20 cellular contexts compared by ENCODE assay signal in the genomic region with DNA sequence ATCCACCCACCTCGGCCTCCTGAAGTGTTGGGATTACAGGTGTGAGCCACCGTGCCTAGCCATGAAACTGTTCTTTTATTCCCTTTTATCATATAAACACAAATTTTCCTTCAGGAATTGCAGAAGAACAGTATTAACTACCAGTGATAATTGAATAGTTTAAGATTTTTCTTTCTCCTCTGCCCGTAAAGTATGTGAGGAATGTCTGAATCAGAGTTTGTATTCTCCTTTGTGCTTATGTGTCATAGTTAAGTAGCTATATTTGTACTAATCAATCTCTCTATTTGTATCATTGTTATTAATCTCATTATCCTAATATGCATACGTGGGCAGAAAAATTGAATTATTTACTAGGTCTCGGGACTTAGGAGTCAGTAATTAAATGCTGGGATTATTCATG.
DNase-seq lines count a peak whose midpoint lies in the region; ATAC-seq lines count a peak whose summit lies in the region.
"Had no signal": no experiment of that assay in that cellular context is flagged by ENCODE, and none has a peak within 500 bp of the region (broad histone marks: within the 10 kb centered on the region; RNA-seq: fewer than 3 reads in every experiment).

No MANE protein-coding gene starts in this region.

- no peaks in the 10 kb centered on the region for H3K9me3 Mint-ChIP-seq in CD4-positive, alpha-beta memory T cell
- H3K9me3 Mint-ChIP-seq in T-helper 2 cell treated with Interferon-gamma antibody and Interleukin-4, amounts not matched to agents 5 μg/mL and 100 μg/mL, for 36 hours = no peaks in the 10 kb centered on the region
- no peaks in the 10 kb centered on the region for H3K9me3 Mint-ChIP-seq in activated T-helper 17 cell treated with anti-CD3 and anti-CD28 coated beads, Interleukin-2, amount 50 U/mL, for 72 hours
- H3K9me3 Mint-ChIP-seq: activated naive CD4-positive, alpha-beta T cell treated with anti-CD3 and anti-CD28 coated beads, Interleukin-2, amount 10 ng/mL, durations not matched to agents 7 days and 5 days; brain had no signal

- no peak overlapping the region for H3K4me3 Mint-ChIP-seq in CD4-positive, alpha-beta memory T cell
- no peak overlapping the region for H3K4me3 Mint-ChIP-seq in T-helper 2 cell treated with Interferon-gamma antibody and Interleukin-4, amounts not matched to agents 5 μg/mL and 100 μg/mL, for 36 hours
- H3K4me3 Mint-ChIP-seq in activated T-helper 17 cell treated with anti-CD3 and anti-CD28 coated beads, Interleukin-2, amount 50 U/mL, for 72 hours = no peak overlapping the region
- H3K4me3 Mint-ChIP-seq: activated naive CD4-positive, alpha-beta T cell treated with anti-CD3 and anti-CD28 coated beads, Interleukin-2, amount 10 ng/mL, durations not matched to agents 7 days and 5 days; brain had no signal

- no peak overlapping the region for H3K23ac ChIP-seq in mesenchymal stem cell (ENCODE audit: low read length in 2 of 2)

- no peak for ATAC-seq in Right ventricle myocardium inferior
- no peak for ATAC-seq in activated T-helper 17 cell treated with anti-CD3 and anti-CD28 coated beads, Interleukin-2, amount 50 U/mL, for 72 hours (replicated peaks)

- peaks cover 7 to 17% (median 10%) of the 10 kb centered on the region in 4 donors for H3K4me1 Mint-ChIP-seq in CD4-positive, alpha-beta memory T cell
- peaks cover 5% of the 10 kb centered on the region for H3K4me1 Mint-ChIP-seq in T-helper 2 cell treated with Interferon-gamma antibody and Interleukin-4, amounts not matched to agents 5 μg/mL and 100 μg/mL, for 36 hours (ENCODE audit: low read depth)
- H3K4me1 Mint-ChIP-seq in activated T-helper 17 cell treated with anti-CD3 and anti-CD28 coated beads, Interleukin-2, amount 50 U/mL, for 72 hours = no peaks in the 10 kb centered on the region

- no peak overlapping the region for H2BK15ac ChIP-seq in mesenchymal stem cell (ENCODE audit: low read depth, poor library complexity, severe bottlenecking)

- H3K4me2 ChIP-seq in mesenchymal stem cell (ENCODE audit: low read length, poor library complexity, severe bottlenecking) = no peak overlapping the region
- H3K4me2 ChIP-seq: PC-9 had no signal

- no peak overlapping the region for H3K9ac ChIP-seq in mesenchymal stem cell (ENCODE audit: low read length)

- intact Hi-C loops in CD4-positive, alpha-beta memory T cell (cut with micrococcal nuclease) = no loop called here
- intact Hi-C loops in Right ventricle myocardium inferior (cut with DNase I) = no loop called here

- H2BK120ac ChIP-seq in mesenchymal stem cell (ENCODE audit: low read depth, low read length) = no peak overlapping the region

- no peak overlapping the region for H2BK5ac ChIP-seq in mesenchymal stem cell (ENCODE audit: low read depth, low read length, poor library complexity, severe bottlenecking)

- H3K4me3 ChIP-seq in mesenchymal stem cell (ENCODE audit: insufficient read depth in 1 of 2, low read depth in 1 of 2, low read length in 2 of 2) = no peak overlapping the region
- H3K4me3 ChIP-seq in CD4-positive, alpha-beta memory T cell (ENCODE audit: low read length in 2 of 2) = no peak overlapping the region
- H3K4me3 ChIP-seq: dorsolateral prefrontal cortex, esophagus muscularis mucosa, left ventricle myocardium inferior, ovary, PC-9, sigmoid colon had no signal

- H2AK5ac ChIP-seq in mesenchymal stem cell (ENCODE audit: low read length, severe bottlenecking) = no peak overlapping the region

- no peak overlapping the region for H3K18ac ChIP-seq in mesenchymal stem cell (ENCODE audit: low read depth in 1 of 2, low read length in 2 of 2)

- H3K27ac ChIP-seq in mesenchymal stem cell (ENCODE audit: low read length, poor library complexity, severe bottlenecking) = peak overlapping the region; percentile 78
- no peak overlapping the region for H3K27ac ChIP-seq in CD4-positive, alpha-beta memory T cell (ENCODE audit: low read depth, low read length)
- H3K27ac ChIP-seq: esophagus muscularis mucosa, left ventricle myocardium inferior, ovary, PC-9, sigmoid colon had no signal

- peaks cover 29 to 32% of the 10 kb centered on the region in 2 donors for H3K36me3 Mint-ChIP-seq in CD4-positive, alpha-beta memory T cell
- H3K36me3 Mint-ChIP-seq in T-helper 2 cell treated with Interferon-gamma antibody and Interleukin-4, amounts not matched to agents 5 μg/mL and 100 μg/mL, for 36 hours (ENCODE audit: low read depth) = peaks cover 4% of the 10 kb centered on the region
- peaks cover 29% of the 10 kb centered on the region for H3K36me3 Mint-ChIP-seq in activated T-helper 17 cell treated with anti-CD3 and anti-CD28 coated beads, Interleukin-2, amount 50 U/mL, for 72 hours (ENCODE audit: low read depth)

- H3K27ac Mint-ChIP-seq in CD4-positive, alpha-beta memory T cell = no peak overlapping the region
- H3K27ac Mint-ChIP-seq in T-helper 2 cell treated with Interferon-gamma antibody and Interleukin-4, amounts not matched to agents 5 μg/mL and 100 μg/mL, for 36 hours = no peak overlapping the region
- H3K27ac Mint-ChIP-seq in activated T-helper 17 cell treated with anti-CD3 and anti-CD28 coated beads, Interleukin-2, amount 50 U/mL, for 72 hours = no peak overlapping the region
- H3K27ac Mint-ChIP-seq: activated naive CD4-positive, alpha-beta T cell treated with anti-CD3 and anti-CD28 coated beads, Interleukin-2, amount 10 ng/mL, durations not matched to agents 7 days and 5 days; brain had no signal

- H3K79me1 ChIP-seq in mesenchymal stem cell (replicated peaks; ENCODE audit: low read length, poor library complexity, severe bottlenecking) = peaks cover 13% of the 10 kb centered on the region

- H3K9me3 ChIP-seq in mesenchymal stem cell (ENCODE audit: control insufficient read depth, low read length) = no peaks in the 10 kb centered on the region
- no peaks in the 10 kb centered on the region for H3K9me3 ChIP-seq in CD4-positive, alpha-beta memory T cell (ENCODE audit: control insufficient read depth in 1 of 2, low read length in 2 of 2)
- H3K9me3 ChIP-seq: esophagus muscularis mucosa, left ventricle myocardium inferior, ovary, sigmoid colon had no signal

- no peaks in the 10 kb centered on the region for H3K27me3 Mint-ChIP-seq in CD4-positive, alpha-beta memory T cell
- no peaks in the 10 kb centered on the region for H3K27me3 Mint-ChIP-seq in T-helper 2 cell treated with Interferon-gamma antibody and Interleukin-4, amounts not matched to agents 5 μg/mL and 100 μg/mL, for 36 hours (ENCODE audit: low read depth)
- H3K27me3 Mint-ChIP-seq in activated T-helper 17 cell treated with anti-CD3 and anti-CD28 coated beads, Interleukin-2, amount 50 U/mL, for 72 hours = no peaks in the 10 kb centered on the region
- H3K27me3 Mint-ChIP-seq: activated naive CD4-positive, alpha-beta T cell treated with anti-CD3 and anti-CD28 coated beads, Interleukin-2, amount 10 ng/mL, durations not matched to agents 7 days and 5 days; brain had no signal

- no peaks in the 10 kb centered on the region for H3K27me3 ChIP-seq in mesenchymal stem cell (ENCODE audit: control insufficient read depth in 1 of 2, insufficient read depth in 1 of 2, low read length in 2 of 2)
- no peaks in the 10 kb centered on the region for H3K27me3 ChIP-seq in CD4-positive, alpha-beta memory T cell (ENCODE audit: insufficient read depth, low read length)
- H3K27me3 ChIP-seq: dorsolateral prefrontal cortex, esophagus muscularis mucosa, ovary, sigmoid colon had no signal

- POLR2A ChIA-PET in CD4-positive, alpha-beta memory T cell (lab: Charles Lee; ENCODE audit: partially characterized antibody) = no interaction called here

- peak; percentile 12 for DNase-seq in COLO829 (ENCODE audit: low spot score)
- peak; percentile 17 for DNase-seq in NCI-H226
- peak; percentile 26 for DNase-seq in dermis blood vessel endothelial cell
- DNase-seq in mesenchymal stem cell = peak; percentile 18
- DNase-seq in CD4-positive, alpha-beta memory T cell = no peak
- DNase-seq in T-helper 2 cell treated with Interferon-gamma antibody and Interleukin-4, amounts not matched to agents 5 μg/mL and 100 μg/mL, for 36 hours (ENCODE audit: low spot score) = no peak
- no peak for DNase-seq in Right ventricle myocardium inferior (ENCODE audit: missing footprints)
- DNase-seq: activated CD4-positive, alpha-beta T cell treated with anti-CD3 and anti-CD28 coated beads, Interleukin-2, amount 50 U/mL, for 4 hours; activated naive CD4-positive, alpha-beta T cell treated with anti-CD3 and anti-CD28 coated beads, Interleukin-2, amount 10 ng/mL, durations not matched to agents 7 days and 5 days; dorsolateral prefrontal cortex; left ventricle myocardium inferior; NCI-H1417; NCI-H69; ovary; PC-9; sigmoid colon; stimulated activated CD4-positive, alpha-beta T cell treated with anti-CD3 and anti-CD28 coated beads, Interleukin-2, amount 100 ng/mL, for 48 hours had no signal

- 91% methylated on average over 1 of the region's 5 CpGs for WGBS in mesenchymal stem cell

- peaks cover 4% of the 10 kb centered on the region for H3K4me1 ChIP-seq in mesenchymal stem cell (ENCODE audit: control insufficient read depth, insufficient read depth, low read depth, low read length)
- H3K4me1 ChIP-seq in CD4-positive, alpha-beta memory T cell (ENCODE audit: insufficient read depth, low read length) = peaks cover 9% of the 10 kb centered on the region
- H3K4me1 ChIP-seq: sigmoid colon had no signal

- H4K8ac ChIP-seq in mesenchymal stem cell (ENCODE audit: low read length) = no peak overlapping the region

- CTCF ChIA-PET in CD4-positive, alpha-beta memory T cell (lab: Charles Lee; ENCODE audit: partially characterized antibody) = no interaction called here

- H4K91ac ChIP-seq in mesenchymal stem cell (ENCODE audit: low read length) = no peak overlapping the region

- H3K4ac ChIP-seq in mesenchymal stem cell (ENCODE audit: low read depth in 1 of 2, low read length in 2 of 2) = no peak overlapping the region

- H3K14ac ChIP-seq in mesenchymal stem cell (ENCODE audit: low read length in 2 of 2) = no peak overlapping the region

- no peak overlapping the region for H2BK12ac ChIP-seq in mesenchymal stem cell (ENCODE audit: low read length in 2 of 2)

- no peak overlapping the region for H2AFZ ChIP-seq in mesenchymal stem cell (ENCODE audit: low read depth, low read length)
- H2AFZ ChIP-seq: PC-9 had no signal

- H3K36me3 ChIP-seq in mesenchymal stem cell (ENCODE audit: control insufficient read depth in 1 of 2, insufficient read depth in 2 of 2, low read depth in 1 of 2, low read length in 2 of 2) = peaks cover 0 to 8% of the 10 kb centered on the region in 2 experiments
- H3K36me3 ChIP-seq in CD4-positive, alpha-beta memory T cell (ENCODE audit: insufficient read depth, low read length) = no peaks in the 10 kb centered on the region
- H3K36me3 ChIP-seq: ovary had no signal

Comparison
In these comparisons a context has a peak if more than half of its experiments do, and no peak if none do; other contexts are left out.
1. DNase-seq: peak in COLO829 (single experiment), NCI-H226 (single experiment), dermis blood vessel endothelial cell (single experiment) and mesenchymal stem cell (single experiment); none in CD4-positive, alpha-beta memory T cell (0 of 5), T-helper 2 cell treated with Interferon-gamma antibody and Interleukin-4, amounts not matched to agents 5 μg/mL and 100 μg/mL, for 36 hours (single experiment) and Right ventricle myocardium inferior (single experiment).